In the genomic region with DNA sequence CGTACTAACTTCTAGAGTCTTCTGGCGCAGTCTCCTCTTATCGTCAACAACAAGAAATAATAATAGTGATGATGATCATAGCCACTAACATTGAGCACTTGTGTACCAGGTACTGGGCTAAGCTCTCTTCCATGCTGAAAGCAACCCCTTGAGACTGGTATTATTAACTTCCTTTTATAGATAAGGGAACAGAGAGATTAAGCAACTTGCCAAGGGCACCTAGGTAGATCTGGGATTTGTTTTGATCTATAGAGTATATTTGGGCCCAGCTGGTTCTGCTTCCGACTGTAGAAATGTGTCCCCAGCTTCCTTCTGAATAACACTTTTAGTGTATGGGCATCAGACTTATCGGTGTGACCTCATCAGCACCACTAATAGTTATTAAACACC, we compare ENCODE assay signal across 8 cellular contexts. TPM values are rescaled to one million over a fixed set of nuclear protein-coding genes. Genes with fewer than 3 reads are reported as not detected.
A peak's percentile ranks its signal among the peaks of the same experiment; 100 is the strongest.
DNase-seq lines count a peak whose midpoint lies in the region; ATAC-seq and TF ChIP-seq lines count a peak whose summit lies in the region.

No MANE protein-coding gene starts in this region.

- peaks cover 13% of the 10 kb centered on the region for H3K27me3 Mint-ChIP-seq in T-helper 2 cell treated with Interferon-gamma antibody and Interleukin-4, amounts not matched to agents 5 μg/mL and 100 μg/mL, for 36 hours (ENCODE audit: low read depth)
- H3K27me3 Mint-ChIP-seq in activated B cell treated with CpG ODN at 0.5 μM for 24 hours, result peaks cover 12% of the 10 kb centered on the region

- no peaks in the 10 kb centered on the region for H3K36me3 Mint-ChIP-seq in T-helper 2 cell treated with Interferon-gamma antibody and Interleukin-4, amounts not matched to agents 5 μg/mL and 100 μg/mL, for 36 hours (ENCODE audit: low read depth)
- H3K36me3 Mint-ChIP-seq in activated B cell treated with CpG ODN at 0.5 μM for 24 hours (ENCODE audit: low read depth), result no peaks in the 10 kb centered on the region

- H3K36me3 ChIP-seq in stomach, result no peaks in the 10 kb centered on the region

- CTCF ChIA-PET in activated B cell treated with CpG ODN at 0.5 μM for 24 hours (lab: Charles Lee), result interaction anchor here (1.2 to 14.7 kb wide), 2 partner anchors 28 to 84 kb away, joined by 3 to 257 read pairs; no protein-coding TSS in a partner anchor

- POLR2A ChIA-PET in activated B cell treated with CpG ODN at 0.5 μM for 24 hours (lab: Charles Lee), result no interaction called here

- DNase-seq in T-helper 2 cell treated with Interferon-gamma antibody and Interleukin-4, amounts not matched to agents 5 μg/mL and 100 μg/mL, for 36 hours (ENCODE audit: low spot score), result no peak
- DNase-seq in T-helper 2 cell, result no peak
- no peak for DNase-seq in activated B cell treated with CpG ODN at 0.5 μM for 24 hours
- no peak for DNase-seq in stomach
- no peak for DNase-seq in NAMALWA (ENCODE audit: low spot score)
- DNase-seq in hippocampal formation (lab: John Stamatoyannopoulos, UW), result no peak

- H3K4me3 ChIP-seq in iPS-18c (ENCODE audit: insufficient read depth, low read depth, low read length) (peak overlapping the region; percentile 59), stomach (peak overlapping the region in 3 of 4 donors; percentile 62 to 76 (median 68))

- H3K9me3 Mint-ChIP-seq in T-helper 2 cell treated with Interferon-gamma antibody and Interleukin-4, amounts not matched to agents 5 μg/mL and 100 μg/mL, for 36 hours, result no peaks in the 10 kb centered on the region
- no peaks in the 10 kb centered on the region for H3K9me3 Mint-ChIP-seq in activated B cell treated with CpG ODN at 0.5 μM for 24 hours

- TF ChIP-seq EP300 in stomach (IDR thresholded peaks at IDR 0.05), result no peak

- 25 to 45% (median 36%) methylated on average over 5 of the region's 5 CpGs for WGBS in stomach, 5 donors

- H3K4me1 ChIP-seq in stomach, result peaks cover 30 to 76% (median 49%) of the 10 kb centered on the region in 4 donors

- H3K9me3 ChIP-seq in iPS-18c (ENCODE audit: control insufficient read depth, insufficient read depth, low read length) (no peaks in the 10 kb centered on the region), stomach (no peaks in the 10 kb centered on the region)

- ATAC-seq in activated B cell treated with CpG ODN at 0.5 μM for 24 hours (ENCODE audit: low read depth) (no peak), GM18502 (IDR thresholded peaks at IDR 0.05; ENCODE audit: poor library complexity, unreplicated experiment) (no peak)

- peak overlapping the region; percentile 86 for H3K4me3 Mint-ChIP-seq in T-helper 2 cell treated with Interferon-gamma antibody and Interleukin-4, amounts not matched to agents 5 μg/mL and 100 μg/mL, for 36 hours
- peak overlapping the region; percentile 76 for H3K4me3 Mint-ChIP-seq in activated B cell treated with CpG ODN at 0.5 μM for 24 hours

- TF ChIP-seq CTCF in activated B cell treated with CpG ODN at 0.5 μM for 24 hours (IDR thresholded peaks at IDR 0.05) (no peak), stomach (IDR thresholded peaks at IDR 0.05) (no peak)

- peaks cover 33% of the 10 kb centered on the region for H3K4me1 Mint-ChIP-seq in T-helper 2 cell treated with Interferon-gamma antibody and Interleukin-4, amounts not matched to agents 5 μg/mL and 100 μg/mL, for 36 hours (ENCODE audit: low read depth)
- peaks cover 19% of the 10 kb centered on the region for H3K4me1 Mint-ChIP-seq in activated B cell treated with CpG ODN at 0.5 μM for 24 hours

- no peak for TF ChIP-seq POLR2A in stomach (IDR thresholded peaks at IDR 0.05)

- H3K27ac ChIP-seq in stomach, result peak overlapping the region; percentile 74 to 96 (median 93)

- intact Hi-C loops in activated B cell treated with CpG ODN at 0.5 μM for 24 hours (cut with micrococcal nuclease), result no loop called here
- intact Hi-C loops in stomach (cut with DNase I; ENCODE audit: low total_unique reads), result no loop called here

- no peak overlapping the region for H3K27ac Mint-ChIP-seq in T-helper 2 cell treated with Interferon-gamma antibody and Interleukin-4, amounts not matched to agents 5 μg/mL and 100 μg/mL, for 36 hours
- no peak overlapping the region for H3K27ac Mint-ChIP-seq in activated B cell treated with CpG ODN at 0.5 μM for 24 hours

- no peaks in the 10 kb centered on the region for H3K27me3 ChIP-seq in stomach

RNA-seq across cellular contexts. Expression of a gene that starts 1.1 kb away (rescaled TPM):
- total RNA-seq in activated B cell treated with CpG ODN at 0.5 μM for 24 hours (1.6 and 2.3 TPM in 2 replicates), stomach (100 to 1,000 TPM in 1 of 5 donors, 10 to 100 TPM in 4; 11.4 to 240 (median 27.8) TPM)
- 10 to 100 TPM; 15.4 to 28.4 (median 22.6) TPM for polyA plus RNA-seq in stomach

RNA-seq across cellular contexts. Expression of a gene that starts 1.3 kb away (rescaled TPM):
- not detected in 2 replicates for total RNA-seq in activated B cell treated with CpG ODN at 0.5 μM for 24 hours
- total RNA-seq in stomach, result 1 to 10 TPM in 2 of 5 donors, under 1 TPM in 1, not detected in 2; 0.43 to 8.1 (median 1.1) TPM
- polyA plus RNA-seq in stomach, result 1 to 10 TPM in 2 of 3 donors, under 1 TPM in 1; 0.56 to 1.7 (median 1.1) TPM

RNA-seq across cellular contexts. Expression of a gene that starts 29.5 kb away (rescaled TPM):
- total RNA-seq in activated B cell treated with CpG ODN at 0.5 μM for 24 hours, result 1.0 and 1.4 TPM in 2 replicates
- 100 to 1,000 TPM in 1 of 5 donors, 10 to 100 TPM in 4; 31.9 to 171 (median 36.7) TPM for total RNA-seq in stomach
- 10 to 100 TPM; 11.0 to 18.9 (median 18.5) TPM for polyA plus RNA-seq in stomach

RNA-seq across cellular contexts. Expression of a gene that starts 42.0 kb away (rescaled TPM):
- total RNA-seq in activated B cell treated with CpG ODN at 0.5 μM for 24 hours, result not detected in 2 replicates
- total RNA-seq in stomach, result not detected
- not detected for polyA plus RNA-seq in stomach

RNA-seq across cellular contexts. Expression of a gene that starts 56.3 kb away (rescaled TPM):
- total RNA-seq in activated B cell treated with CpG ODN at 0.5 μM for 24 hours (not detected in 2 replicates), stomach (under 1 TPM in 1 of 5 donors, not detected in 4; under 0.01 TPM)
- polyA plus RNA-seq in stomach, result not detected

Comparison
In these comparisons a context has a peak if more than half of its experiments do, and no peak if none do; other contexts are left out.
1. RNA of a gene that starts 29.5 kb away (total RNA-seq): 31.9 to 171 TPM in stomach; 1.0 to 1.4 TPM in activated B cell treated with CpG ODN at 0.5 μM for 24 hours; every median in the first group is over 10 times any median in the second.